In the genomic region with DNA sequence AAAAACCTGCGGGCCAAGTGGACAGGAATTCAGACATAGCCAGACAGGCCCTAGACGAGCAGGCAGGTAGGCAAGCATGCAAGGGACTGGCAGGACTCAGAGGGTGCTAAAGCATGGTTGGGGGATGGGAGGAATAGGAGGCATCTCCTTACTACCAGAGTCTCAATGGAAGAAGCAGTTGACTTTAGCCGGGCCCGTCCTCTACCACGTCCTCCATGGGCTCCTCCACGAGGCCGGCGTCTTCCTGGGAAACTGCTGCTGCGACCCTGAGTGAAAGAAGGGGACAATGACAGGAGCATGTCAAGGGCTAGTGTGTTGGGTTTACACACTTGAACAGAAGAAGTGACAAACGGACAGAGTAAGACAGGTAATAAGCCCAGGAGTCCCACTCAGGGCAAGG, we compare ENCODE assay signal across 16 cellular contexts. TPM values are rescaled to one million over a fixed set of nuclear protein-coding genes. Genes with fewer than 3 reads are reported as not detected.
DNase-seq lines count a peak whose midpoint lies in the region; ATAC-seq and TF ChIP-seq lines count a peak whose summit lies in the region.
"Had no signal": no experiment of that assay in that cellular context is flagged by ENCODE, and none has a peak within 500 bp of the region (broad histone marks: within the 10 kb centered on the region; RNA-seq: fewer than 3 reads in every experiment).

No MANE protein-coding gene starts in this region.

- H3F3A ChIP-seq in smooth muscle cell (ENCODE audit: low read depth) (no peaks in the 10 kb centered on the region), MM.1S (ENCODE audit: insufficient read depth, low read length) (no peaks in the 10 kb centered on the region)

- H2AFZ ChIP-seq in smooth muscle cell (ENCODE audit: low read depth): no peak overlapping the region
- no peak overlapping the region for H2AFZ ChIP-seq in MM.1S (ENCODE audit: low read length)

- H3K36me3 ChIP-seq in lower lobe of right lung: peaks cover 100% of the 10 kb centered on the region
- H3K36me3 ChIP-seq in smooth muscle cell (ENCODE audit: low read depth): peaks cover 6% of the 10 kb centered on the region
- peaks cover 9% of the 10 kb centered on the region; the same call in 1 of the 2 replicates for H3K36me3 ChIP-seq in MM.1S (replicated peaks; ENCODE audit: insufficient read depth, low read length)

- no peak overlapping the region for H3K4me2 ChIP-seq in smooth muscle cell
- no peak overlapping the region for H3K4me2 ChIP-seq in MM.1S (ENCODE audit: low read depth, low read length)
- H3K4me2 ChIP-seq: BLaER1 had no signal

- H3K9ac ChIP-seq in smooth muscle cell (ENCODE audit: low read depth): no peak overlapping the region
- H3K9ac ChIP-seq in MM.1S (ENCODE audit: low read length): no peak overlapping the region
- H3K9ac ChIP-seq: BLaER1 had no signal

- peaks cover 67% of the 10 kb centered on the region for H4K20me1 ChIP-seq in smooth muscle cell (ENCODE audit: low read depth)
- H4K20me1 ChIP-seq in MM.1S (ENCODE audit: insufficient read depth, low read length): no peaks in the 10 kb centered on the region

- no peak overlapping the region for H3K4me3 ChIP-seq in lower lobe of right lung
- no peak overlapping the region for H3K4me3 ChIP-seq in smooth muscle cell
- no peak overlapping the region for H3K4me3 ChIP-seq in MM.1S (ENCODE audit: low read length)
- H3K4me3 ChIP-seq: A549, BLaER1 had no signal

- TF ChIP-seq CTCF in lower lobe of right lung (IDR thresholded peaks at IDR 0.05): no peak
- no peak for TF ChIP-seq CTCF in smooth muscle cell (IDR thresholded peaks at IDR 0.05; ENCODE audit: borderline replicate concordance, insufficient read depth, poor library complexity, severe bottlenecking)
- no peak for TF ChIP-seq CTCF in MM.1S (IDR thresholded peaks at IDR 0.05; ENCODE audit: low read length)

- H3K79me2 ChIP-seq in smooth muscle cell (ENCODE audit: low read depth) (peaks cover 7% of the 10 kb centered on the region), MM.1S (ENCODE audit: low read length) (peaks cover 11% of the 10 kb centered on the region)

- intact Hi-C loops in Right ventricle myocardium superior (cut with DNase I) (no loop called here), cardiac septum (cut with DNase I) (no loop called here), lower lobe of right lung (cut with DNase I) (no loop called here)

- H3K27ac ChIP-seq in lower lobe of right lung: no peak overlapping the region
- H3K27ac ChIP-seq in smooth muscle cell (ENCODE audit: low read depth): peak overlapping the region; percentile 50
- no peak overlapping the region for H3K27ac ChIP-seq in MM.1S (ENCODE audit: low read length)
- H3K27ac ChIP-seq: 22Rv1, BLaER1 had no signal

- no peaks in the 10 kb centered on the region for H3K9me2 ChIP-seq in MM.1S (replicated peaks; ENCODE audit: insufficient read depth, low read length)

- no peaks in the 10 kb centered on the region for H3K4me1 ChIP-seq in lower lobe of right lung
- H3K4me1 ChIP-seq in smooth muscle cell (ENCODE audit: low read depth): no peaks in the 10 kb centered on the region
- H3K4me1 ChIP-seq in MM.1S (ENCODE audit: low read length): no peaks in the 10 kb centered on the region
- H3K4me1 ChIP-seq: BLaER1 had no signal

- no peaks in the 10 kb centered on the region for H3K9me3 ChIP-seq in lower lobe of right lung
- H3K9me3 ChIP-seq in smooth muscle cell (replicated peaks; ENCODE audit: low read depth): no peaks in the 10 kb centered on the region
- H3K9me3 ChIP-seq in MM.1S (replicated peaks; ENCODE audit: insufficient read depth, low read length): no peaks in the 10 kb centered on the region
- H3K9me3 ChIP-seq: A549, BLaER1 had no signal

- DNase-seq in Right ventricle myocardium superior (peak; percentile 10), cardiac septum (ENCODE audit: low spot score) (no peak), lower lobe of right lung (peak; percentile 25), smooth muscle cell (lab: John Stamatoyannopoulos, UW; ENCODE audit: unreplicated experiment) (no peak), NCI-H1092 treated with DMSO at 0.1 percent for 48 hours (lab: John Stamatoyannopoulos, UW) (no peak), MM.1S (no peak)
- DNase-seq: CD4-positive, alpha-beta memory T cell; DMS79 treated with DMSO at 0.1 percent for 48 hours; GF-D8; H9 had no signal

- no peaks in the 10 kb centered on the region for H3K27me3 ChIP-seq in lower lobe of right lung (ENCODE audit: low read depth)
- H3K27me3 ChIP-seq in smooth muscle cell (ENCODE audit: low read depth): no peaks in the 10 kb centered on the region
- H3K27me3 ChIP-seq in MM.1S (replicated peaks; ENCODE audit: insufficient read depth, low read length): no peaks in the 10 kb centered on the region
- H3K27me3 ChIP-seq: BLaER1 had no signal

- ATAC-seq in Right ventricle myocardium superior (ENCODE audit: poor library complexity): no peak
- ATAC-seq in lower lobe of right lung: no peak
- no peak for ATAC-seq in GM18511 (IDR thresholded peaks at IDR 0.05; ENCODE audit: unreplicated experiment)
- ATAC-seq: HepG2 had no signal

- 96% methylated on average over 10 of the region's 10 CpGs for WGBS in smooth muscle cell (ENCODE audit: low lambda C conversion rate)

RNA-seq across cellular contexts. Expression of a gene that starts 11.6 kb away (rescaled TPM):
- total RNA-seq in Right ventricle myocardium superior: 38.1 TPM
- total RNA-seq in cardiac septum: 63.8 TPM
- total RNA-seq in lower lobe of right lung: 114 TPM
- 22.8 and 25.9 TPM in 2 replicates for total RNA-seq in smooth muscle cell
- 24.6 and 37.2 TPM in 2 replicates for polyA plus RNA-seq in smooth muscle cell

RNA-seq across cellular contexts. Expression of a gene that starts 20.8 kb away (rescaled TPM):
- 0.48 TPM for total RNA-seq in Right ventricle myocardium superior
- 0.38 TPM for total RNA-seq in cardiac septum
- total RNA-seq in lower lobe of right lung: 1.5 TPM
- 0.76 and 1.3 TPM in 2 replicates for total RNA-seq in smooth muscle cell
- polyA plus RNA-seq in smooth muscle cell: 2.1 TPM in 2 replicates

RNA-seq across cellular contexts. Expression of a gene that starts 30.4 kb away (rescaled TPM):
- 92.8 TPM for total RNA-seq in Right ventricle myocardium superior
- 80.4 TPM for total RNA-seq in cardiac septum
- 49.2 TPM for total RNA-seq in lower lobe of right lung
- total RNA-seq in smooth muscle cell: 61.5 and 62.6 TPM in 2 replicates
- 39.4 and 42.5 TPM in 2 replicates for polyA plus RNA-seq in smooth muscle cell

RNA-seq across cellular contexts. Expression of a gene that starts 45.6 kb away (rescaled TPM):
- total RNA-seq in Right ventricle myocardium superior (0.32 TPM), cardiac septum (1.6 TPM), lower lobe of right lung (1.5 TPM), smooth muscle cell (0.04 TPM in 1 of 2 replicates, not detected in the other)
- not detected in 2 replicates for polyA plus RNA-seq in smooth muscle cell
- total RNA-seq: HepG2 had no signal
- polyA plus RNA-seq: A549; CD14-positive monocyte; CD4-positive, alpha-beta memory T cell; HepG2 had no signal

RNA-seq across cellular contexts. Expression of a gene that starts 49.8 kb away (rescaled TPM):
- total RNA-seq in Right ventricle myocardium superior (0.78 TPM), cardiac septum (1.00 TPM), lower lobe of right lung (not detected), smooth muscle cell (0.13 and 1.8 TPM in 2 replicates)
- 0.03 and 1.2 TPM in 2 replicates for polyA plus RNA-seq in smooth muscle cell
- total RNA-seq: CD4-positive, alpha-beta memory T cell had no signal
- polyA plus RNA-seq: CD14-positive monocyte; CD4-positive, alpha-beta memory T cell had no signal

Comparison
In these comparisons a context has a peak if more than half of its experiments do, and no peak if none do; other contexts are left out.
1. DNase-seq: peak in Right ventricle myocardium superior (single experiment) and lower lobe of right lung (single experiment); none in cardiac septum (single experiment), smooth muscle cell (single experiment), NCI-H1092 treated with DMSO at 0.1 percent for 48 hours (single experiment) and MM.1S (single experiment).